1 cellular context compared by ENCODE assay signal in genomic region chr15:75554717-75555116, GRCh38.
TF ChIP-seq lines count a peak whose summit lies in the region.

No MANE protein-coding gene starts in this region.

TF ChIP-seq in K562, 482 proteins besides CTCF, POLR2A, EP300 and RAD21 (continued from another document):
- TF ChIP-seq, protein P1, sequence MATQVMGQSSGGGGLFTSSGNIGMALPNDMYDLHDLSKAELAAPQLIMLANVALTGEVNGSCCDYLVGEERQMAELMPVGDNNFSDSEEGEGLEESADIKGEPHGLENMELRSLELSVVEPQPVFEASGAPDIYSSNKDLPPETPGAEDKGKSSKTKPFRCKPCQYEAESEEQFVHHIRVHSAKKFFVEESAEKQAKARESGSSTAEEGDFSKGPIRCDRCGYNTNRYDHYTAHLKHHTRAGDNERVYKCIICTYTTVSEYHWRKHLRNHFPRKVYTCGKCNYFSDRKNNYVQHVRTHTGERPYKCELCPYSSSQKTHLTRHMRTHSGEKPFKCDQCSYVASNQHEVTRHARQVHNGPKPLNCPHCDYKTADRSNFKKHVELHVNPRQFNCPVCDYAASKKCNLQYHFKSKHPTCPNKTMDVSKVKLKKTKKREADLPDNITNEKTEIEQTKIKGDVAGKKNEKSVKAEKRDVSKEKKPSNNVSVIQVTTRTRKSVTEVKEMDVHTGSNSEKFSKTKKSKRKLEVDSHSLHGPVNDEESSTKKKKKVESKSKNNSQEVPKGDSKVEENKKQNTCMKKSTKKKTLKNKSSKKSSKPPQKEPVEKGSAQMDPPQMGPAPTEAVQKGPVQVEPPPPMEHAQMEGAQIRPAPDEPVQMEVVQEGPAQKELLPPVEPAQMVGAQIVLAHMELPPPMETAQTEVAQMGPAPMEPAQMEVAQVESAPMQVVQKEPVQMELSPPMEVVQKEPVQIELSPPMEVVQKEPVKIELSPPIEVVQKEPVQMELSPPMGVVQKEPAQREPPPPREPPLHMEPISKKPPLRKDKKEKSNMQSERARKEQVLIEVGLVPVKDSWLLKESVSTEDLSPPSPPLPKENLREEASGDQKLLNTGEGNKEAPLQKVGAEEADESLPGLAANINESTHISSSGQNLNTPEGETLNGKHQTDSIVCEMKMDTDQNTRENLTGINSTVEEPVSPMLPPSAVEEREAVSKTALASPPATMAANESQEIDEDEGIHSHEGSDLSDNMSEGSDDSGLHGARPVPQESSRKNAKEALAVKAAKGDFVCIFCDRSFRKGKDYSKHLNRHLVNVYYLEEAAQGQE (CRISPR knock-in tag; IDR thresholded peaks at IDR 0.05; ENCODE audit: low read depth), result no peak
- TF ChIP-seq C11orf30 (IDR thresholded peaks at IDR 0.05; ENCODE audit: low read depth) (no peak), ZNF695 (CRISPR knock-in tag; IDR thresholded peaks at IDR 0.05) (no peak), RBM22 (IDR thresholded peaks at IDR 0.05; ENCODE audit: low read depth, low read length, poor library complexity, severe bottlenecking) (no peak), CBFA2T3 (IDR thresholded peaks at IDR 0.05) (no peak), ZNF224 (CRISPR knock-in tag; IDR thresholded peaks at IDR 0.05) (no peak), ILK (tag; IDR thresholded peaks at IDR 0.05; ENCODE audit: borderline replicate concordance, low read depth) (no peak), ZNF232 (CRISPR knock-in tag; IDR thresholded peaks at IDR 0.05) (no peak), DDX20 (tag; IDR thresholded peaks at IDR 0.05; ENCODE audit: low read depth) (no peak), ZNF24 (IDR thresholded peaks at IDR 0.05) (no peak)
- TF ChIP-seq, protein P2, sequence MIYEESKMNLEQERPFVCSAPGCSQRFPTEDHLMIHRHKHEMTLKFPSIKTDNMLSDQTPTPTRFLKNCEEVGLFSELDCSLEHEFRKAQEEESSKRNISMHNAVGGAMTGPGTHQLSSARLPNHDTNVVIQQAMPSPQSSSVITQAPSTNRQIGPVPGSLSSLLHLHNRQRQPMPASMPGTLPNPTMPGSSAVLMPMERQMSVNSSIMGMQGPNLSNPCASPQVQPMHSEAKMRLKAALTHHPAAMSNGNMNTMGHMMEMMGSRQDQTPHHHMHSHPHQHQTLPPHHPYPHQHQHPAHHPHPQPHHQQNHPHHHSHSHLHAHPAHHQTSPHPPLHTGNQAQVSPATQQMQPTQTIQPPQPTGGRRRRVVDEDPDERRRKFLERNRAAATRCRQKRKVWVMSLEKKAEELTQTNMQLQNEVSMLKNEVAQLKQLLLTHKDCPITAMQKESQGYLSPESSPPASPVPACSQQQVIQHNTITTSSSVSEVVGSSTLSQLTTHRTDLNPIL (CRISPR knock-in tag; IDR thresholded peaks at IDR 0.05), result no peak
